Comparison of ENCODE assay signal across 8 cellular contexts in genomic region chr17:48830840-48831548, GRCh38. TPM values are rescaled to one million over a fixed set of nuclear protein-coding genes. Genes with fewer than 3 reads are reported as not detected.
DNase-seq lines count a peak whose midpoint lies in the region; ATAC-seq and TF ChIP-seq lines count a peak whose summit lies in the region.

Gene CALCOCO2, plus strand, starts transcription at chr17:48831035. Its CDS starts 10,673 bp downstream, at chr17:48841708.

- H3K36me3 Mint-ChIP-seq in T-cell = peaks cover 2% of the 10 kb centered on the region
- no peaks in the 10 kb centered on the region for H3K36me3 Mint-ChIP-seq in type B pancreatic cell

- CTCF ChIA-PET in T-cell (lab: Charles Lee) = interaction anchor here (0.6 to 1.6 kb wide), 4 partner anchors 14 to 53 kb away, joined by 4 to 7 read pairs (median 6); partner anchors contain the start of gene TTLL6 (in 1 of the 2)

- ATAC-seq in HG02798 (IDR thresholded peaks at IDR 0.05; ENCODE audit: poor library complexity, unreplicated experiment) = peak; percentile 92
- ATAC-seq in T-cell (replicated peaks in 1 of 4) = peak; percentile 89 to 97 (median 95)

- peak within 1 kb of the TSS; percentile 100 for H3K9ac ChIP-seq in adipocyte (ENCODE audit: low read length)

- H3K9me3 Mint-ChIP-seq in T-cell (no peaks in the 10 kb centered on the region), type B pancreatic cell (no peaks in the 10 kb centered on the region)

- H3K27ac ChIP-seq in cardiac muscle cell = peak within 1 kb of the TSS; percentile 3

- H3K36me3 ChIP-seq in adipocyte (ENCODE audit: control insufficient read depth, insufficient read depth, low read length, severe bottlenecking) (peaks cover 6% of the 10 kb centered on the region), cardiac muscle cell (no peaks in the 10 kb centered on the region)

- peak within 1 kb of the TSS; percentile 93 to 99 for H3K27ac Mint-ChIP-seq in T-cell
- H3K27ac Mint-ChIP-seq in type B pancreatic cell = peak within 1 kb of the TSS; percentile 93

- H3K27me3 Mint-ChIP-seq in T-cell (no peaks in the 10 kb centered on the region), type B pancreatic cell (no peaks in the 10 kb centered on the region)

- no peak for TF ChIP-seq CTCF in GM12875 (IDR thresholded peaks at IDR 0.05; ENCODE audit: borderline replicate concordance, insufficient read depth, low read depth, low read length)
- TF ChIP-seq CTCF in cardiac muscle cell (IDR thresholded peaks at IDR 0.05; ENCODE audit: low read depth, low read length) = no peak
- TF ChIP-seq CTCF in type B pancreatic cell (conservative IDR thresholded peaks at IDR 0.05) = no peak

- DNase-seq in NCI-H146 (lab: John Stamatoyannopoulos, UW) (peak; percentile 91), T-cell (peak; percentile 61 to 86 (median 76)), adipocyte (ENCODE audit: low read depth) (peak; percentile 98), cardiac muscle cell (ENCODE audit: low read depth in 1 of 2, low spot score in 1 of 2) (peak; percentile 94 to 97), posterior cingulate gyrus (peak; percentile 86 to 99 (median 95)), type B pancreatic cell (ENCODE audit: extremely low spot score, unreplicated experiment) (peak; percentile 86)

- intact Hi-C loops in posterior cingulate gyrus (cut with DNase I) = loop anchor here (5.0 to 10.0 kb wide), 2 partner anchors 54 to 729 kb away; partner anchors contain the start of gene CBX1

- H3K9me3 ChIP-seq in adipocyte (ENCODE audit: control insufficient read depth, low read length) (no peaks in the 10 kb centered on the region), cardiac muscle cell (ENCODE audit: low read depth) (no peaks in the 10 kb centered on the region)

- H3K27me3 ChIP-seq in adipocyte (replicated peaks; ENCODE audit: control insufficient read depth, insufficient read depth, low read length) (no peaks in the 10 kb centered on the region), cardiac muscle cell (no peaks in the 10 kb centered on the region)

- H3K4me3 ChIP-seq in GM12875 (ENCODE audit: low read depth, low read length) (peak within 1 kb of the TSS; percentile 72), adipocyte (ENCODE audit: low read length) (peak within 1 kb of the TSS; percentile 100), cardiac muscle cell (peak within 1 kb of the TSS; percentile 58)

- peaks cover 49 to 57% (median 54%) of the 10 kb centered on the region in 3 donors for H3K4me1 Mint-ChIP-seq in T-cell
- no peaks in the 10 kb centered on the region for H3K4me1 Mint-ChIP-seq in type B pancreatic cell (ENCODE audit: unreplicated experiment)

- H3K4me3 Mint-ChIP-seq in T-cell = peak within 1 kb of the TSS; percentile 92 to 99 (median 97)
- H3K4me3 Mint-ChIP-seq in type B pancreatic cell = peak within 1 kb of the TSS; percentile 97

- peaks cover 31% of the 10 kb centered on the region for H3K4me1 ChIP-seq in adipocyte (ENCODE audit: control insufficient read depth, insufficient read depth, low read length)
- H3K4me1 ChIP-seq in cardiac muscle cell (ENCODE audit: low read depth) = peaks cover 7% of the 10 kb centered on the region

- POLR2A ChIA-PET in T-cell (lab: Charles Lee) = interaction anchor here in 1 of 2 donors (0.8 kb wide), 1 partner anchor 363 kb away, joined by 3 read pairs; no protein-coding TSS in a partner anchor

RNA-seq across cellular contexts. Expression of gene CALCOCO2, which starts in this region (rescaled TPM):
- total RNA-seq in T-cell (100 to 1,000 TPM; 103 to 161 (median 129) TPM), cardiac muscle cell (23.8 and 35.3 TPM in 2 replicates), type B pancreatic cell (ENCODE audit: low replicate concordance) (74.5 and 99.7 TPM in 2 replicates)
- polyA plus RNA-seq in cardiac muscle cell = 38.6 and 56.4 TPM in 2 replicates

Comparison
In these comparisons a context has a peak if more than half of its experiments do, and no peak if none do; other contexts are left out.
1. Peak in every context shown above with its lines: DNase-seq, ATAC-seq, H3K4me3 ChIP-seq and H3K27ac ChIP-seq.